8 cellular contexts compared by ENCODE assay signal in genomic region chr1:121414859-121415258, GRCh38.
DNase-seq lines count a peak whose midpoint lies in the region; ATAC-seq and TF ChIP-seq lines count a peak whose summit lies in the region.
"Not testable (repeated sequence)": the region's sequence is repeated elsewhere in the genome, so short reads cannot be mapped to it uniquely, and the experiment has no call there.

No MANE protein-coding gene starts in this region.

- not testable (repeated sequence) for BruUV-seq in PC-9 (replicated peaks; lab: Mats Ljungman, UMichigan); mammary epithelial cell (replicated peaks; lab: Mats Ljungman, UMichigan)

- not testable (repeated sequence) for H3K4me3 ChIP-seq in PC-9; mammary epithelial cell (replicated peaks in 1 of 3; ENCODE audit: insufficient read depth in 1 of 3, low read depth in 2 of 3, low read length in 3 of 3); fibroblast of the aortic adventitia (ENCODE audit: low read depth, low read length); right cardiac atrium (ENCODE audit: low read length); thoracic aorta

- not testable (repeated sequence) for H3K9me2 ChIP-seq in PC-9 (ENCODE audit: insufficient read depth)

- in situ Hi-C loops in mammary epithelial cell (cut with MboI; ENCODE audit: low sequenced_read_pairs in 2 of 2) = not testable (repeated sequence)

- intact Hi-C loops in PC-9 (cut with micrococcal nuclease; ENCODE audit: unreplicated experiment) = loop anchor here (10.0 kb wide), 3 partner anchors 50 to 160 kb away; no protein-coding TSS in a partner anchor
- intact Hi-C loops in mammary epithelial cell (cut with micrococcal nuclease); right cardiac atrium (cut with DNase I): not testable (repeated sequence)

- H2AFZ ChIP-seq in PC-9 = not testable (repeated sequence)
- peak overlapping the region; percentile 89 for H2AFZ ChIP-seq in mammary epithelial cell (ENCODE audit: low read depth, low read length)

- 0 out of 2 replicates have a peak overlapping the region, but pooled peaks have one; percentile 14 for H3K27ac ChIP-seq in PC-9
- H3K27ac ChIP-seq in mammary epithelial cell (ENCODE audit: insufficient read depth, low read depth, low read length) = peak overlapping the region; percentile 3
- not testable (repeated sequence) for H3K27ac ChIP-seq in right cardiac atrium (ENCODE audit: low read length); thoracic aorta

- not testable (repeated sequence) for H3K9ac ChIP-seq in mammary epithelial cell (ENCODE audit: insufficient read depth, low read length)

- not testable (repeated sequence) for TF ChIP-seq CTCF in PC-9 (conservative IDR thresholded peaks at IDR 0.05); mammary epithelial cell (conservative IDR thresholded peaks at IDR 0.05 in 1 of 2, IDR thresholded peaks at IDR 0.05 in 1 of 2; ENCODE audit: extremely low read depth in 1 of 2, insufficient read depth in 1 of 2, low read depth in 1 of 2, low read length in 2 of 2); fibroblast of the aortic adventitia (IDR thresholded peaks at IDR 0.05; ENCODE audit: insufficient read depth, low read length); thoracic aorta (IDR thresholded peaks at IDR 0.05)

- dilution Hi-C loops in mammary epithelial cell (cut with HindIII; ENCODE audit: low sequenced_read_pairs) = not testable (repeated sequence)

- POLR2A ChIA-PET in PC-9 (lab: Charles Lee; ENCODE audit: unreplicated experiment) = not testable (repeated sequence)

- H3K4me2 ChIP-seq in PC-9 (peak overlapping the region; percentile 10; the same call in 1 of the 2 replicates), mammary epithelial cell (ENCODE audit: insufficient read depth, low read depth, low read length) (peak overlapping the region; percentile 72)

- H4K20me1 ChIP-seq in PC-9 (ENCODE audit: insufficient read depth); mammary epithelial cell (ENCODE audit: insufficient read depth, low read length): not testable (repeated sequence)

- DNase-seq in DMS 273 (lab: John Stamatoyannopoulos, UW; ENCODE audit: unreplicated experiment) = peak; percentile 3
- peak; percentile 20 for DNase-seq in LHCN-M2 (ENCODE audit: low read depth)
- DNase-seq in PC-9 = peak; percentile 14 to 36
- not testable (repeated sequence) for DNase-seq in mammary epithelial cell; thoracic aorta (ENCODE audit: low spot score)
- DNase-seq in fibroblast of the aortic adventitia (ENCODE audit: low read depth) = peak; percentile 48
- peak; percentile 51 to 77 (median 67) for DNase-seq in right cardiac atrium
- DNase-seq in midbrain (lab: John Stamatoyannopoulos, UW) = peak; percentile 20

- not testable (repeated sequence) for H3K79me2 ChIP-seq in PC-9 (ENCODE audit: low read depth); mammary epithelial cell (ENCODE audit: insufficient read depth, low read length)

- H3F3A ChIP-seq in PC-9 (ENCODE audit: insufficient read depth, low read depth) = not testable (repeated sequence)

- H3K4me1 ChIP-seq in PC-9 (replicated peaks; ENCODE audit: insufficient read depth) (peaks cover 20% of the 10 kb centered on the region), mammary epithelial cell (ENCODE audit: insufficient read depth, low read length) (peaks cover 11% of the 10 kb centered on the region)
- not testable (repeated sequence) for H3K4me1 ChIP-seq in right cardiac atrium (ENCODE audit: control insufficient read depth, insufficient read depth, low read length); thoracic aorta (ENCODE audit: control insufficient read depth in 1 of 2, low read depth in 2 of 2)

- not testable (repeated sequence) for H3K27me3 ChIP-seq in PC-9 (ENCODE audit: insufficient read depth, low read depth); mammary epithelial cell (ENCODE audit: insufficient read depth, low read length); right cardiac atrium (ENCODE audit: control insufficient read depth, insufficient read depth); thoracic aorta (replicated peaks; ENCODE audit: insufficient read depth)

- H3K36me3 ChIP-seq in PC-9 (ENCODE audit: low read depth); mammary epithelial cell (ENCODE audit: insufficient read depth, low read length); thoracic aorta: not testable (repeated sequence)

- peak; percentile 97 to 98 for ATAC-seq in right cardiac atrium
- ATAC-seq in thoracic aorta (ENCODE audit: insufficient number of reproducible peaks, low FRiP score, low read depth) = peak; percentile 65

- not testable (repeated sequence) for H3K9me3 ChIP-seq in PC-9 (ENCODE audit: insufficient read depth, low read depth); mammary epithelial cell (replicated peaks; ENCODE audit: insufficient read depth, low read length); right cardiac atrium (ENCODE audit: control insufficient read depth, low read length); thoracic aorta

- 41% methylated on average over 2 of the region's 2 CpGs for WGBS in mammary epithelial cell (ENCODE audit: low coverage, missing lambda C conversion rate)
- WGBS in right cardiac atrium = 41% methylated on average over 2 of the region's 2 CpGs

- CTCF ChIA-PET in PC-9 (lab: Charles Lee); mammary epithelial cell (lab: Charles Lee; ENCODE audit: low non-redundant PET): not testable (repeated sequence)
